ENCODE assay signal across 1 cellular context in the genomic region with DNA sequence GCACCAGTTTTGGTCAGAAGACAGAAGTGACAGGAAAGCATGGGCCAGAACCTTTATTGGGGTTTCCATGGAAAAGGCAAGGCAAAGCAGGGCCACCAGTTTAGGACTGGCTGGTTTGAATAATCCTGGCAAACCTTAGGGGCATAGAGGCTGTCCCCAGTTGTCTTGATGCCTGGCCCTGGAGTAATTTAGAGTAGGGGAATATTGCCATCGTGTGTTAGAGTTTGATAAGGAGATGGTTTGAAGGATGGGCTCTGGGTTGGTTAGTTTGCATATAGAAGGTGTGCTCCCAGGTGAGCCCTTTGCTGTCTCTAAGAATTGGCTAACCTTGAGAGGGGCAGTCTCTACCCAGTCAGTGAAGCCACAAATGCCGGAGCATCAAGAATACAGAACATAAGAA.
TF ChIP-seq lines count a peak whose summit lies in the region.

No MANE protein-coding gene starts in this region.

TF ChIP-seq in liver, 16 proteins besides CTCF, POLR2A, EP300 and RAD21 (continued from another document):
- TF ChIP-seq, protein P1, sequence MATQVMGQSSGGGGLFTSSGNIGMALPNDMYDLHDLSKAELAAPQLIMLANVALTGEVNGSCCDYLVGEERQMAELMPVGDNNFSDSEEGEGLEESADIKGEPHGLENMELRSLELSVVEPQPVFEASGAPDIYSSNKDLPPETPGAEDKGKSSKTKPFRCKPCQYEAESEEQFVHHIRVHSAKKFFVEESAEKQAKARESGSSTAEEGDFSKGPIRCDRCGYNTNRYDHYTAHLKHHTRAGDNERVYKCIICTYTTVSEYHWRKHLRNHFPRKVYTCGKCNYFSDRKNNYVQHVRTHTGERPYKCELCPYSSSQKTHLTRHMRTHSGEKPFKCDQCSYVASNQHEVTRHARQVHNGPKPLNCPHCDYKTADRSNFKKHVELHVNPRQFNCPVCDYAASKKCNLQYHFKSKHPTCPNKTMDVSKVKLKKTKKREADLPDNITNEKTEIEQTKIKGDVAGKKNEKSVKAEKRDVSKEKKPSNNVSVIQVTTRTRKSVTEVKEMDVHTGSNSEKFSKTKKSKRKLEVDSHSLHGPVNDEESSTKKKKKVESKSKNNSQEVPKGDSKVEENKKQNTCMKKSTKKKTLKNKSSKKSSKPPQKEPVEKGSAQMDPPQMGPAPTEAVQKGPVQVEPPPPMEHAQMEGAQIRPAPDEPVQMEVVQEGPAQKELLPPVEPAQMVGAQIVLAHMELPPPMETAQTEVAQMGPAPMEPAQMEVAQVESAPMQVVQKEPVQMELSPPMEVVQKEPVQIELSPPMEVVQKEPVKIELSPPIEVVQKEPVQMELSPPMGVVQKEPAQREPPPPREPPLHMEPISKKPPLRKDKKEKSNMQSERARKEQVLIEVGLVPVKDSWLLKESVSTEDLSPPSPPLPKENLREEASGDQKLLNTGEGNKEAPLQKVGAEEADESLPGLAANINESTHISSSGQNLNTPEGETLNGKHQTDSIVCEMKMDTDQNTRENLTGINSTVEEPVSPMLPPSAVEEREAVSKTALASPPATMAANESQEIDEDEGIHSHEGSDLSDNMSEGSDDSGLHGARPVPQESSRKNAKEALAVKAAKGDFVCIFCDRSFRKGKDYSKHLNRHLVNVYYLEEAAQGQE (IDR thresholded peaks at IDR 0.05), result no peak
- TF ChIP-seq, protein P2, sequence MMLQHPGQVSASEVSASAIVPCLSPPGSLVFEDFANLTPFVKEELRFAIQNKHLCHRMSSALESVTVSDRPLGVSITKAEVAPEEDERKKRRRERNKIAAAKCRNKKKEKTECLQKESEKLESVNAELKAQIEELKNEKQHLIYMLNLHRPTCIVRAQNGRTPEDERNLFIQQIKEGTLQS (IDR thresholded peaks at IDR 0.05), result no peak
TF ChIP-seq in liver: peak in this region for 0.
